8 cellular contexts compared by ENCODE assay signal in genomic region chr9:81032030-81032572, GRCh38.
DNase-seq lines count a peak whose midpoint lies in the region; ATAC-seq lines count a peak whose summit lies in the region.
"Had no signal": no experiment of that assay in that cellular context is flagged by ENCODE, and none has a peak within 500 bp of the region (broad histone marks: within the 10 kb centered on the region; RNA-seq: fewer than 3 reads in every experiment).

No MANE protein-coding gene starts in this region.

- H3K4me3 ChIP-seq in skeletal muscle satellite cell (ENCODE audit: low read length) = no peak overlapping the region

- H3K27me3 ChIP-seq in skeletal muscle satellite cell (ENCODE audit: control insufficient read depth, insufficient read depth, low read length) = no peaks in the 10 kb centered on the region

- peak; percentile 88 for DNase-seq in NCI-H226
- DNase-seq in fibroblast of peridontal ligament (ENCODE audit: extremely low read depth) = peak; percentile 96
- DNase-seq in ureter (ENCODE audit: low spot score) = no peak
- DNase-seq in germinal center (ENCODE audit: low spot score) = no peak
- DNase-seq: activated CD4-positive, CD25-positive, alpha-beta regulatory T cell had no signal

- H3K36me3 ChIP-seq in skeletal muscle satellite cell (ENCODE audit: insufficient read depth, low read length) = no peaks in the 10 kb centered on the region

- H3K9me3 ChIP-seq in skeletal muscle satellite cell (replicated peaks; ENCODE audit: low read length) = no peaks in the 10 kb centered on the region

- ATAC-seq in GM21360 (IDR thresholded peaks at IDR 0.05; ENCODE audit: unreplicated experiment) (peak; percentile 77), GM21390 (IDR thresholded peaks at IDR 0.05; ENCODE audit: unreplicated experiment) (no peak)

- peaks cover 45% of the 10 kb centered on the region for H3K4me1 ChIP-seq in skeletal muscle satellite cell (ENCODE audit: control insufficient read depth, insufficient read depth, low read length)

- H3K9ac ChIP-seq in skeletal muscle satellite cell (ENCODE audit: low read depth, low read length) = peak overlapping the region; percentile 38

- peak overlapping the region; percentile 13 for H3K4me2 ChIP-seq in skeletal muscle satellite cell (ENCODE audit: low read length)

Comparison
In these comparisons a context has a peak if more than half of its experiments do, and no peak if none do; other contexts are left out.
1. DNase-seq: peak in NCI-H226 (single experiment) and fibroblast of peridontal ligament (single experiment); none in ureter (single experiment) and germinal center (single experiment).